9 cellular contexts compared by ENCODE assay signal in the genomic region with DNA sequence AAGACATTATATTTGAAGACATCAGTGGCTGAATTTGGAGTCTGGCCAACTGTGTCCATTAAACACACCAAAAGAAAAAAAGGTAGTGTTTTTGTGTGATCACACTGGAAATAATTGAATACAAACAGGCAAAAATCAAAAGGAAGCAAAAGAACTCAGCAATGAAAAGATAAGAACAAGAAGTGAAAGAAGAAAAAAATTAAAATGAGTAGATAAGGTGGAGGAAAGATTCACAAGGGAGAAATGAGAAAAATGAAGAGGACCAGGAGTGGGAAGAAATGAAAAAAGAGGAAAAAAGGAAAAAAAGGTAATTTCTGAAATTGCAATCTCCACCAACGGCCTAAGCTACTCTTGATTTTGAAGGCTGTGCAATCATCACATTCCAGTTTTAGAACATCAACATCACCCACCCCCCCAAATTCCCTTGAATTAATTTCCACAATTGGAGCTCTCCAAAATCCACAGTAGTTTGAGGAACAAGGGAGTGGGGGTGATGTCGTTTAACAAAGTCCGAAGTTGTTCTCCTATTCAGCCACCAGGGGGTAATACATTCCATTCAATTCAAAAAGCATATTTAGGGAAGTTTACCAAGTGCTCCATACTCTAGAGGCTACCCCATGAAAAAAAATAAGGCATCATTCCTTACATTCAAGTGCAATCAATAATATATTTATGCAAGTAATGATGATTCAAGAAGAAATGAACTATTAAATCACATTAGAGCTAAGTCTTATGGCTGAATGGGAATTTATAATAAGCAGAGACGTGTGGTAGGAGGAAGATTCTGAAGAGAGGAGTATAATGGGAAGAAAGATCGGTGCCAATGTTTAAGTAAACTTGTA. TPM values are rescaled to one million over a fixed set of nuclear protein-coding genes. Genes with fewer than 3 reads are reported as not detected.
DNase-seq lines count a peak whose midpoint lies in the region; ATAC-seq, FAIRE-seq and TF ChIP-seq lines count a peak whose summit lies in the region.
"Had no signal": no experiment of that assay in that cellular context is flagged by ENCODE, and none has a peak within 500 bp of the region (broad histone marks: within the 10 kb centered on the region; RNA-seq: fewer than 3 reads in every experiment).

No MANE protein-coding gene starts in this region.

- H3K36me3 Mint-ChIP-seq in activated T-cell treated with anti-CD3 and anti-CD28 coated beads, Interleukin-2, amount 50 U/mL, for 24 hours (ENCODE audit: low read depth): no peaks in the 10 kb centered on the region
- H3K36me3 Mint-ChIP-seq: activated naive CD4-positive, alpha-beta T cell treated with anti-CD3 and anti-CD28 coated beads, Interleukin-2, amount 50 U/mL, for 72 hours had no signal

- no peak for FAIRE-seq in pancreas (lab: Jason Lieb, UNC)

- ATAC-seq in pancreas: peak; percentile 69 to 97 (median 95)

- H3K27ac ChIP-seq in pancreas: no peak overlapping the region

- H3K4me3 ChIP-seq in fibroblast of the aortic adventitia (ENCODE audit: low read depth, low read length): no peak overlapping the region
- H3K4me3 ChIP-seq in pancreas: no peak overlapping the region

- H3K27ac Mint-ChIP-seq in activated T-cell treated with anti-CD3 and anti-CD28 coated beads, Interleukin-2, amount 50 U/mL, for 24 hours: no peak overlapping the region
- H3K27ac Mint-ChIP-seq: activated naive CD4-positive, alpha-beta T cell treated with anti-CD3 and anti-CD28 coated beads, Interleukin-2, amount 50 U/mL, for 72 hours had no signal

- H3K9me3 ChIP-seq in pancreas: no peaks in the 10 kb centered on the region

- peak; percentile 77 for TF ChIP-seq RAD21 in Ishikawa (IDR thresholded peaks at IDR 0.05; ENCODE audit: low read depth)

- H3K9me3 Mint-ChIP-seq in activated T-cell treated with anti-CD3 and anti-CD28 coated beads, Interleukin-2, amount 50 U/mL, for 24 hours: no peaks in the 10 kb centered on the region
- H3K9me3 Mint-ChIP-seq: activated naive CD4-positive, alpha-beta T cell treated with anti-CD3 and anti-CD28 coated beads, Interleukin-2, amount 50 U/mL, for 72 hours had no signal

- H3K4me1 Mint-ChIP-seq in activated T-cell treated with anti-CD3 and anti-CD28 coated beads, Interleukin-2, amount 50 U/mL, for 24 hours (ENCODE audit: low read depth): peaks cover 2% of the 10 kb centered on the region

- DNase-seq in NCI-H524 (lab: John Stamatoyannopoulos, UW) (peak; percentile 27 to 50), NCI-H524 treated with DMSO at 0.1 percent for 48 hours (lab: John Stamatoyannopoulos, UW) (no peak), SKM-1 treated with dmso at 0.1 percent for 144 hours (lab: John Stamatoyannopoulos, UW; ENCODE audit: unreplicated experiment) (peak; percentile 71), fibroblast of the aortic adventitia (ENCODE audit: low read depth) (peak; percentile 71), pancreas (no peak), NCI-H1048 (lab: John Stamatoyannopoulos, UW) (no peak)
- no peak for DNase-seq in activated T-cell treated with anti-CD3 and anti-CD28 coated beads, Interleukin-2, amount 50 U/mL, for 24 hours

- TF ChIP-seq CTCF in fibroblast of the aortic adventitia (IDR thresholded peaks at IDR 0.05; ENCODE audit: insufficient read depth, low read length) (peak; percentile 71), pancreas (IDR thresholded peaks at IDR 0.05) (peak; percentile 37 to 65 (median 52))

- no peaks in the 10 kb centered on the region for H3K27me3 ChIP-seq in pancreas

- intact Hi-C loops in pancreas (cut with DNase I): loop anchor here in 1 of 3 donors (5.0 kb wide), 1 partner anchor 123 kb away; no protein-coding TSS in a partner anchor

- H3K4me1 ChIP-seq in pancreas: no peaks in the 10 kb centered on the region

- no peaks in the 10 kb centered on the region for H3K27me3 Mint-ChIP-seq in activated T-cell treated with anti-CD3 and anti-CD28 coated beads, Interleukin-2, amount 50 U/mL, for 24 hours

- H3K36me3 ChIP-seq in pancreas: no peaks in the 10 kb centered on the region

- no peak for TF ChIP-seq EP300 in Ishikawa (IDR thresholded peaks at IDR 0.05; ENCODE audit: borderline replicate concordance)

- no peak overlapping the region for H3K4me3 Mint-ChIP-seq in activated T-cell treated with anti-CD3 and anti-CD28 coated beads, Interleukin-2, amount 50 U/mL, for 24 hours

- whole genome bisulfite sequencing in pancreas, 2 donors: 44 to 52% methylated on average over 5 of the region's 5 CpGs

TF ChIP-seq in Ishikawa, 13 proteins besides CTCF, POLR2A, EP300 and RAD21:
- TF ChIP-seq YY1 (IDR thresholded peaks at IDR 0.05; ENCODE audit: low read depth) (no peak), NFIC (IDR thresholded peaks at IDR 0.05) (no peak)
- TF ChIP-seq, protein P1, sequence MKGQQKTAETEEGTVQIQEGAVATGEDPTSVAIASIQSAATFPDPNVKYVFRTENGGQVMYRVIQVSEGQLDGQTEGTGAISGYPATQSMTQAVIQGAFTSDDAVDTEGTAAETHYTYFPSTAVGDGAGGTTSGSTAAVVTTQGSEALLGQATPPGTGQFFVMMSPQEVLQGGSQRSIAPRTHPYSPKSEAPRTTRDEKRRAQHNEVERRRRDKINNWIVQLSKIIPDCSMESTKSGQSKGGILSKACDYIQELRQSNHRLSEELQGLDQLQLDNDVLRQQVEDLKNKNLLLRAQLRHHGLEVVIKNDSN (IDR thresholded peaks at IDR 0.05): no peak
- TF ChIP-seq, protein P2, sequence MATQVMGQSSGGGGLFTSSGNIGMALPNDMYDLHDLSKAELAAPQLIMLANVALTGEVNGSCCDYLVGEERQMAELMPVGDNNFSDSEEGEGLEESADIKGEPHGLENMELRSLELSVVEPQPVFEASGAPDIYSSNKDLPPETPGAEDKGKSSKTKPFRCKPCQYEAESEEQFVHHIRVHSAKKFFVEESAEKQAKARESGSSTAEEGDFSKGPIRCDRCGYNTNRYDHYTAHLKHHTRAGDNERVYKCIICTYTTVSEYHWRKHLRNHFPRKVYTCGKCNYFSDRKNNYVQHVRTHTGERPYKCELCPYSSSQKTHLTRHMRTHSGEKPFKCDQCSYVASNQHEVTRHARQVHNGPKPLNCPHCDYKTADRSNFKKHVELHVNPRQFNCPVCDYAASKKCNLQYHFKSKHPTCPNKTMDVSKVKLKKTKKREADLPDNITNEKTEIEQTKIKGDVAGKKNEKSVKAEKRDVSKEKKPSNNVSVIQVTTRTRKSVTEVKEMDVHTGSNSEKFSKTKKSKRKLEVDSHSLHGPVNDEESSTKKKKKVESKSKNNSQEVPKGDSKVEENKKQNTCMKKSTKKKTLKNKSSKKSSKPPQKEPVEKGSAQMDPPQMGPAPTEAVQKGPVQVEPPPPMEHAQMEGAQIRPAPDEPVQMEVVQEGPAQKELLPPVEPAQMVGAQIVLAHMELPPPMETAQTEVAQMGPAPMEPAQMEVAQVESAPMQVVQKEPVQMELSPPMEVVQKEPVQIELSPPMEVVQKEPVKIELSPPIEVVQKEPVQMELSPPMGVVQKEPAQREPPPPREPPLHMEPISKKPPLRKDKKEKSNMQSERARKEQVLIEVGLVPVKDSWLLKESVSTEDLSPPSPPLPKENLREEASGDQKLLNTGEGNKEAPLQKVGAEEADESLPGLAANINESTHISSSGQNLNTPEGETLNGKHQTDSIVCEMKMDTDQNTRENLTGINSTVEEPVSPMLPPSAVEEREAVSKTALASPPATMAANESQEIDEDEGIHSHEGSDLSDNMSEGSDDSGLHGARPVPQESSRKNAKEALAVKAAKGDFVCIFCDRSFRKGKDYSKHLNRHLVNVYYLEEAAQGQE (IDR thresholded peaks at IDR 0.05; ENCODE audit: low read depth): peak; percentile 31; the same call in 1 of the 2 replicates

RNA-seq across cellular contexts. Expression of gene ZNF860, which starts 37.4 kb away (rescaled TPM):
- total RNA-seq in fibroblast of the aortic adventitia (ENCODE audit: low replicate concordance) (0.33 and 1.2 TPM in 2 replicates), pancreas (under 1 TPM in 5 of 6 donors, not detected in 1; 0.24 to 0.76 (median 0.29) TPM)
- under 1 TPM; 0.08 to 0.49 TPM for polyA plus RNA-seq in pancreas

RNA-seq across cellular contexts. Expression of gene OSBPL10, which starts 37.9 kb away (rescaled TPM):
- 6.7 and 15.0 TPM in 2 replicates for total RNA-seq in fibroblast of the aortic adventitia (ENCODE audit: low replicate concordance)
- total RNA-seq in pancreas: 1 to 10 TPM; 1.8 to 4.0 (median 2.6) TPM
- 1 to 10 TPM in 1 of 2 donors, under 1 TPM in 1; 0.57 to 2.0 TPM for polyA plus RNA-seq in pancreas

Comparison
In these comparisons a context has a peak if more than half of its experiments do, and no peak if none do; other contexts are left out.
1. DNase-seq: peak in NCI-H524 (2 of 2), SKM-1 treated with dmso at 0.1 percent for 144 hours (single experiment) and fibroblast of the aortic adventitia (single experiment); none in NCI-H524 treated with DMSO at 0.1 percent for 48 hours (single experiment), pancreas (0 of 6), NCI-H1048 (single experiment) and activated T-cell treated with anti-CD3 and anti-CD28 coated beads, Interleukin-2, amount 50 U/mL, for 24 hours (single experiment).